8 cellular contexts compared by ENCODE assay signal in the genomic region with DNA sequence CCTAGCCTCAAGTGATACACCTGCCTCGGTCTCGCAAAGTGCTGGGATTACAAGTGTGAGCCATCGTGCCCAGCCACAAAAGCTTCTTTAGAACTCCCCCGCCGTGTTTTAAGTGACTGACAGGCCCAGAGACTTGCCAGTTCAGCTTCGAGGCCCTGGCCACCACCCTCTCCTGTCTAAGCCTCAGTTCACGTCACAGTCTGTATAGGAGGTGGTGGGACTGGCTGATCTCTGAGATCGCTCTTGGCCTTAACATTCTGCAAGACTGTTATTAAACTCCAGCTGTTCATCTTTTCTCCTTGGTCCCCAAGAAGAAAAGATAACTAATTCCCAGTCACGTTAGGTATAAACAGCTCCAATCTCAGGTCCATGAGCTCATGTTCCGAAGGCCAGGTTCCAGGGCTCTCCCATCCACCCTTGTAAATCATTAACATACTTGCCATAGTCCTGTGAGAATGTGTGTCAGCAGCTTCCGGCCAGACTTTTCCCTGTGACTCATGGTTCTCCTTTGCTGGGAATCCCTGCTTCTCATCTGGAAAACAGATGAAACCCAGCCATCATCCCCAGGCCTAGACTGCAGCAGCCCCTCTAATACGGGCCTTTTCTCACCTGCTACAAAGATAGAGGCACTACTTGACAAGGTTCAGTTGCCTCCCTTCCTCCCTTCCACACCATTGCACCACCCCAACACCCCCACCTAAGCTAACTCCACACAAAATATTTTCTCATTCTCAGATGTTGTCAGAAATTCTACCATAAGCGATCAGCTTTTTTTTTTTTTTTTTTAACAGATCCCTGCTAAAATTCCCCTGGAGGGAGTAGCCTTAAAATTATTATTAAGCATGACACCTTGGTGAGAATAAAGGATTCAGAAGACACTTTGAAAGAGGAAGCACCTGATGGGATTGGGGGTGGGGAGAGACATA. TPM values are rescaled to one million over a fixed set of nuclear protein-coding genes. Genes with fewer than 3 reads are reported as not detected.
A peak's percentile ranks its signal among the peaks of the same experiment; 100 is the strongest.
DNase-seq lines count a peak whose midpoint lies in the region; ATAC-seq and TF ChIP-seq lines count a peak whose summit lies in the region.

No MANE protein-coding gene starts in this region.

- H3K27ac Mint-ChIP-seq in activated CD8-positive, alpha-beta T cell treated with anti-CD3 and anti-CD28 coated beads for 36 hours, result peak overlapping the region; percentile 85

- DNase-seq in H4 (ENCODE audit: low spot score) (peak; percentile 91), left ventricle myocardium superior (no peak), GM13977 (ENCODE audit: low spot score) (no peak), NCI-H1436 treated with DMSO at 0.1 percent for 48 hours (lab: John Stamatoyannopoulos, UW) (no peak), NCI-H345 treated with DMSO at 0.1 percent for 48 hours (lab: John Stamatoyannopoulos, UW; ENCODE audit: unreplicated experiment) (no peak)
- DNase-seq in activated CD8-positive, alpha-beta T cell treated with anti-CD3 and anti-CD28 coated beads for 36 hours, result no peak
- DNase-seq in stimulated activated CD4-positive, alpha-beta T cell treated with anti-CD3 and anti-CD28 coated beads, Interleukin-12 subunit alpha, Interleukin-12 subunit beta, amount 100 ng/mL, for 4 hours, result no peak

- in situ Hi-C loops in GM13977 (cut with MboI; ENCODE audit: low pct_unique_long_range_greater_than_20kb, low sequenced_read_pairs, unreplicated experiment), result no loop called here

- H3K27me3 ChIP-seq in skeletal muscle tissue (ENCODE audit: control insufficient read depth in 3 of 3, insufficient read depth in 3 of 3, low read length in 3 of 3), result no peaks in the 10 kb centered on the region

- H3K36me3 ChIP-seq in skeletal muscle tissue (ENCODE audit: control insufficient read depth in 3 of 3, insufficient read depth in 3 of 3, low read length in 3 of 3), result no peaks in the 10 kb centered on the region

- peak overlapping the region; percentile 11 for H3K4me3 Mint-ChIP-seq in activated CD8-positive, alpha-beta T cell treated with anti-CD3 and anti-CD28 coated beads for 36 hours

- peak; percentile 21 for ATAC-seq in activated CD8-positive, alpha-beta T cell treated with anti-CD3 and anti-CD28 coated beads for 36 hours
- peak; percentile 62 for ATAC-seq in left ventricle myocardium superior

- H3K9me3 Mint-ChIP-seq in activated CD8-positive, alpha-beta T cell treated with anti-CD3 and anti-CD28 coated beads for 36 hours, result no peaks in the 10 kb centered on the region

- no peaks in the 10 kb centered on the region for H3K27me3 Mint-ChIP-seq in activated CD8-positive, alpha-beta T cell treated with anti-CD3 and anti-CD28 coated beads for 36 hours

- peaks cover 25% of the 10 kb centered on the region for H3K4me1 Mint-ChIP-seq in activated CD8-positive, alpha-beta T cell treated with anti-CD3 and anti-CD28 coated beads for 36 hours (ENCODE audit: low read depth)

- H3K36me3 Mint-ChIP-seq in activated CD8-positive, alpha-beta T cell treated with anti-CD3 and anti-CD28 coated beads for 36 hours (ENCODE audit: low read depth), result no peaks in the 10 kb centered on the region

- peaks cover 0 to 2% (median 0%) of the 10 kb centered on the region in 3 donors for H3K4me1 ChIP-seq in skeletal muscle tissue (ENCODE audit: control insufficient read depth in 3 of 3, insufficient read depth in 3 of 3, low read length in 3 of 3)

- no peak overlapping the region for H3K4me3 ChIP-seq in skeletal muscle tissue (ENCODE audit: low read length in 3 of 3)

- no peak for TF ChIP-seq CTCF in activated CD8-positive, alpha-beta T cell treated with anti-CD3 and anti-CD28 coated beads for 36 hours (IDR thresholded peaks at IDR 0.05)
- no peak for TF ChIP-seq CTCF in GM13977 (IDR thresholded peaks at IDR 0.05; ENCODE audit: extremely low read depth, insufficient read depth, missing control alignments)

- CTCF ChIA-PET in activated CD8-positive, alpha-beta T cell treated with anti-CD3 and anti-CD28 coated beads for 36 hours (lab: Charles Lee), result interaction anchor here (1.2 to 1.6 kb wide), 2 partner anchors 37 to 145 kb away, joined by 4 to 7 read pairs; no protein-coding TSS in a partner anchor

- H3K27ac ChIP-seq in skeletal muscle tissue (ENCODE audit: low read depth, low read length), result peak overlapping the region; percentile 55

- intact Hi-C loops in activated CD8-positive, alpha-beta T cell treated with anti-CD3 and anti-CD28 coated beads for 36 hours (cut with micrococcal nuclease), result no loop called here
- intact Hi-C loops in left ventricle myocardium superior (cut with micrococcal nuclease), result no loop called here

- POLR2A ChIA-PET in activated CD8-positive, alpha-beta T cell treated with anti-CD3 and anti-CD28 coated beads for 36 hours (lab: Charles Lee), result no interaction called here

- no peaks in the 10 kb centered on the region for H3K9me3 ChIP-seq in skeletal muscle tissue (ENCODE audit: control insufficient read depth in 3 of 3, low read length in 3 of 3)

- H3K9ac ChIP-seq in skeletal muscle tissue (ENCODE audit: low read depth in 1 of 3, low read length in 3 of 3), result no peak overlapping the region

RNA-seq across cellular contexts. Expression of gene KIAA0930, which starts 5.6 kb away (rescaled TPM):
- total RNA-seq in H4 (2014; rRNA removed; shearing (Covaris generic)), result 76.7 and 97.2 TPM in 2 replicates
- total RNA-seq in activated CD8-positive, alpha-beta T cell treated with anti-CD3 and anti-CD28 coated beads for 36 hours, result 10 to 100 TPM; 38.4 to 40.4 TPM
- total RNA-seq in left ventricle myocardium superior (24.1 TPM), skeletal muscle tissue (6.8 TPM)

RNA-seq across cellular contexts. Expression of gene UPK3A, which starts 38.4 kb away (rescaled TPM):
- total RNA-seq in H4 (2014; rRNA removed; shearing (Covaris generic)), result not detected in 2 replicates
- total RNA-seq in activated CD8-positive, alpha-beta T cell treated with anti-CD3 and anti-CD28 coated beads for 36 hours, result not detected
- total RNA-seq in left ventricle myocardium superior (0.25 TPM), skeletal muscle tissue (not detected)
